In the genomic region with DNA sequence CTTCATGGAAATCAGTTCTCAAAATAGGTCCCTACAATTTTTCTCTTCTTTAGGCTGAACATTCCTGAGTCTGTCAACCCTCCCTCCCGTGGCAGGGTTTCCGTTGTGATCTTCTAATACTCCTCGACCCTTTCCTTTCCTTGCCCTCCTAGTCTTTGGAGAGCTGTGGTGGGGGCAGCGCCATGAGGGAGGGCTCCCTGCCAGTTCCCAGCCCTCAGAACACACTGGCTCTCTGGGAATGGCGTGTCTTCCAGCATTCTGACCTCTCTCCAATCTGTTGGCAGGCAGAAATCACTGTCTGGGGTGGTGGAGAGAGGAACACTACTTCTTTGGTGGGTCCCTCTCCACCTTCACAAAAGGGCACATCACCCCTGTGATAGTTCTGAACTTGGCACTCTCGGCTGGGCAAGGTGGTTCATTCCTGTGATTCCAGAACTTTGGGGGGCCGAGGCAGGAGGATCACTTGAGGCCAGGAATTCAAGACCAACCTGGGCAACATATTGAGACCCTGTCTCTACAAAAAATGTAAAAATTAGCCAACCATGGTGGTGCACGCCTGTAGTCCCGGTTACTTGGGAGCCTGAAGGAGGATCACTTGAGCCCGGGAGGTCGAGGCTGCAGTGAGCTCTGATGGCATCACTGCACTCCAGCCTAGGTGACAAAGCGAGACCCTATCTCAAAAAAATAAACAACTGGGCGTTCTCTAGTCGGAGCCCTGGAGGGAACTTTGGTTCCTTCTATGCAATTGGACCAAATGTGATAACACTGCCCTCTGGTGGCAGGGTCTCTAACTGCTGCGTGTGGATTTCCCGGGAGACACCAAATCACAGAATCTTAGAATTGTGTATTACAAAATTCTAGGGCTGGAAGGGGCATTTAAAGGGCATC, we compare ENCODE assay signal across 8 cellular contexts. TPM values are rescaled to one million over a fixed set of nuclear protein-coding genes. Genes with fewer than 3 reads are reported as not detected.
DNase-seq lines count a peak whose midpoint lies in the region; ATAC-seq, FAIRE-seq and TF ChIP-seq lines count a peak whose summit lies in the region.

No MANE protein-coding gene starts in this region.

- no peak overlapping the region for H2BK5ac ChIP-seq in mesenchymal stem cell (ENCODE audit: low read depth, low read length, poor library complexity, severe bottlenecking)

- H2AFZ ChIP-seq in mesenchymal stem cell (ENCODE audit: low read depth, low read length): no peak overlapping the region

- no peak overlapping the region for H3K18ac ChIP-seq in mesenchymal stem cell (ENCODE audit: low read depth in 1 of 2, low read length in 2 of 2)

- no peak overlapping the region for H3K14ac ChIP-seq in mesenchymal stem cell (ENCODE audit: low read length in 2 of 2)

- no peak overlapping the region for H3K4me2 ChIP-seq in mesenchymal stem cell (ENCODE audit: low read length, poor library complexity, severe bottlenecking)

- peaks cover 7% of the 10 kb centered on the region for H3K9me3 ChIP-seq in mesenchymal stem cell (ENCODE audit: control insufficient read depth, low read length)

- H4K8ac ChIP-seq in mesenchymal stem cell (ENCODE audit: low read length): no peak overlapping the region

- peak; percentile 84 for TF ChIP-seq CTCF in AG09319 (IDR thresholded peaks at IDR 0.05; ENCODE audit: low read depth, low read length)

- H3K23ac ChIP-seq in mesenchymal stem cell (ENCODE audit: low read length in 2 of 2): no peak overlapping the region

- H3K36me3 ChIP-seq in mesenchymal stem cell (ENCODE audit: control insufficient read depth in 1 of 2, insufficient read depth in 2 of 2, low read depth in 1 of 2, low read length in 2 of 2): no peaks in the 10 kb centered on the region

- no peaks in the 10 kb centered on the region for H3K79me1 ChIP-seq in mesenchymal stem cell (replicated peaks; ENCODE audit: low read length, poor library complexity, severe bottlenecking)

- H2BK12ac ChIP-seq in mesenchymal stem cell (ENCODE audit: low read length in 2 of 2): no peak overlapping the region

- H2BK15ac ChIP-seq in mesenchymal stem cell (ENCODE audit: low read depth, poor library complexity, severe bottlenecking): no peak overlapping the region

- H3K9ac ChIP-seq in mesenchymal stem cell (ENCODE audit: low read length): peak overlapping the region; percentile 49

- WGBS in mesenchymal stem cell: 53% methylated on average over 15 of the region's 16 CpGs

- no peak overlapping the region for H3K4ac ChIP-seq in mesenchymal stem cell (ENCODE audit: low read depth in 1 of 2, low read length in 2 of 2)

- H3K27me3 ChIP-seq in mesenchymal stem cell (ENCODE audit: control insufficient read depth in 1 of 2, insufficient read depth in 1 of 2, low read length in 2 of 2): no peaks in the 10 kb centered on the region

- no peak for ATAC-seq in HG03457 (IDR thresholded peaks at IDR 0.05; ENCODE audit: unreplicated experiment)

- no peak overlapping the region for H2BK120ac ChIP-seq in mesenchymal stem cell (ENCODE audit: low read depth, low read length)

- no peaks in the 10 kb centered on the region for H3K4me1 ChIP-seq in mesenchymal stem cell (ENCODE audit: control insufficient read depth, insufficient read depth, low read depth, low read length)

- DNase-seq in AG09319 (ENCODE audit: extremely low read depth, low read depth) (peak; percentile 34), GM19239 (ENCODE audit: insufficient read length, low spot score) (peak; percentile 56), NCI-H345 treated with DMSO at 0.1 percent for 48 hours (lab: John Stamatoyannopoulos, UW; ENCODE audit: unreplicated experiment) (peak; percentile 11), ecto neural progenitor cell (ENCODE audit: low spot score) (peak; percentile 72), mesenchymal stem cell (peak; percentile 65)
- DNase-seq in activated CD4-positive, alpha-beta T cell treated with anti-CD3 and anti-CD28 coated beads, Interleukin-2, amount 50 U/mL, for 48 hours: peak; percentile 78 to 82
- DNase-seq in stimulated activated CD8-positive, alpha-beta memory T cell treated with anti-CD3 and anti-CD28 coated beads, Interleukin-15, amount 100 ng/mL, for 48 hours (ENCODE audit: low read depth in 2 of 2): peak; percentile 45 to 50

- no peak overlapping the region for H2AK5ac ChIP-seq in mesenchymal stem cell (ENCODE audit: low read length, severe bottlenecking)

- FAIRE-seq in GM19239 (lab: Jason Lieb, UNC): peak; percentile 83

- H4K91ac ChIP-seq in mesenchymal stem cell (ENCODE audit: low read length): no peak overlapping the region

- no peak overlapping the region for H3K27ac ChIP-seq in mesenchymal stem cell (ENCODE audit: low read length, poor library complexity, severe bottlenecking)

- H3K4me3 ChIP-seq in mesenchymal stem cell (ENCODE audit: insufficient read depth in 1 of 2, low read depth in 1 of 2, low read length in 2 of 2): no peak overlapping the region

RNA-seq across cellular contexts. Expression of gene ARPC1A, which starts 13.1 kb away (rescaled TPM):
- 293 TPM for polyA plus RNA-seq in mesenchymal stem cell (2013, experiment 1 of 2)
- 307 TPM for polyA plus RNA-seq in mesenchymal stem cell (2013, experiment 2 of 2)

RNA-seq across cellular contexts. Expression of gene MYH16, which starts 39.9 kb away (rescaled TPM):
- polyA plus RNA-seq in mesenchymal stem cell (2013, experiment 1 of 2): 0.03 TPM
- 0.03 TPM for polyA plus RNA-seq in mesenchymal stem cell (2013, experiment 2 of 2)

Comparison
In these comparisons a context has a peak if more than half of its experiments do, and no peak if none do; other contexts are left out.
1. DNase-seq: peak in every context shown above with its lines; median percentile 80 in activated CD4-positive, alpha-beta T cell treated with anti-CD3 and anti-CD28 coated beads, Interleukin-2, amount 50 U/mL, for 48 hours; 72 in ecto neural progenitor cell; 65 in mesenchymal stem cell; 56 in GM19239; 48 in stimulated activated CD8-positive, alpha-beta memory T cell treated with anti-CD3 and anti-CD28 coated beads, Interleukin-15, amount 100 ng/mL, for 48 hours; 34 in AG09319; 11 in NCI-H345 treated with DMSO at 0.1 percent for 48 hours.